ENCODE assay signal across 9 cellular contexts in genomic region chr19:1238373-1239303, GRCh38. TPM values are rescaled to one million over a fixed set of nuclear protein-coding genes. Genes with fewer than 3 reads are reported as not detected.
A peak's percentile ranks its signal among the peaks of the same experiment; 100 is the strongest.
DNase-seq lines count a peak whose midpoint lies in the region; ATAC-seq and TF ChIP-seq lines count a peak whose summit lies in the region.
"Had no signal": no experiment of that assay in that cellular context is flagged by ENCODE, and none has a peak within 500 bp of the region (broad histone marks: within the 10 kb centered on the region; RNA-seq: fewer than 3 reads in every experiment).

No MANE protein-coding gene starts in this region.

- no peaks in the 10 kb centered on the region for H3K9me3 Mint-ChIP-seq in CD8-positive, alpha-beta T cell
- H3K9me3 Mint-ChIP-seq in endodermal cell (no peaks in the 10 kb centered on the region), progenitor cell of endocrine pancreas (ENCODE audit: low read depth) (no peaks in the 10 kb centered on the region)

- no peak for TF ChIP-seq CTCF in CD8-positive, alpha-beta T cell (IDR thresholded peaks at IDR 0.05)
- no peak for TF ChIP-seq CTCF in endodermal cell (conservative IDR thresholded peaks at IDR 0.05)
- TF ChIP-seq CTCF in progenitor cell of endocrine pancreas (IDR thresholded peaks at IDR 0.05; ENCODE audit: unreplicated experiment), result no peak

- WGBS in endodermal cell (ENCODE audit: insufficient coverage in 1 of 2, insufficient read length in 1 of 2), 2 experiments, result 81 to 83% methylated on average over 27 to 34 of the region's 34 CpGs

- peaks cover 38% of the 10 kb centered on the region for H3K4me1 Mint-ChIP-seq in CD8-positive, alpha-beta T cell (ENCODE audit: low read depth)
- H3K4me1 Mint-ChIP-seq in endodermal cell, result peaks cover 9% of the 10 kb centered on the region
- H3K4me1 Mint-ChIP-seq in progenitor cell of endocrine pancreas (ENCODE audit: low read depth), result peaks cover 11% of the 10 kb centered on the region

- H3K27me3 Mint-ChIP-seq in CD8-positive, alpha-beta T cell (ENCODE audit: low read depth), result peaks cover 6% of the 10 kb centered on the region
- no peaks in the 10 kb centered on the region for H3K27me3 Mint-ChIP-seq in endodermal cell (ENCODE audit: insufficient read depth)
- no peaks in the 10 kb centered on the region for H3K27me3 Mint-ChIP-seq in progenitor cell of endocrine pancreas

- H3K36me3 Mint-ChIP-seq in CD8-positive, alpha-beta T cell, result peaks cover 2% of the 10 kb centered on the region
- H3K36me3 Mint-ChIP-seq in endodermal cell (ENCODE audit: low read depth) (peaks cover 3% of the 10 kb centered on the region), progenitor cell of endocrine pancreas (ENCODE audit: insufficient read depth) (no peaks in the 10 kb centered on the region)

- peak overlapping the region; percentile 83 for H3K4me3 Mint-ChIP-seq in CD8-positive, alpha-beta T cell
- H3K4me3 Mint-ChIP-seq in endodermal cell (peak overlapping the region; percentile 76), progenitor cell of endocrine pancreas (ENCODE audit: low read depth) (peak overlapping the region; percentile 76)

- no peaks in the 10 kb centered on the region for H3K9me3 ChIP-seq in CD8-positive, alpha-beta T cell (ENCODE audit: low read length)
- no peaks in the 10 kb centered on the region for H3K9me3 ChIP-seq in endodermal cell (ENCODE audit: control insufficient read depth, low read length)
- H3K9me3 ChIP-seq: pancreas had no signal

- ATAC-seq in CD8-positive, alpha-beta T cell, result no peak
- ATAC-seq in GM18511 (IDR thresholded peaks at IDR 0.05; ENCODE audit: unreplicated experiment), result no peak
- ATAC-seq: pancreas had no signal

- POLR2A ChIA-PET in CD8-positive, alpha-beta T cell (lab: Charles Lee), result interaction anchor here (0.9 to 1.3 kb wide), 3 partner anchors 24 to 125 kb away, joined by 3 to 11 read pairs (median 3); partner anchors contain the start of gene CIRBP
- POLR2A ChIA-PET in HEK293T (lab: Yijun Ruan, JAX), result interaction anchor here (2.0 to 10.1 kb wide), 2 partner anchors 16 to 28 kb away, joined by 8 to 375 read pairs; partner anchors contain the start of gene CIRBP

- H3K27ac ChIP-seq in CD8-positive, alpha-beta T cell (ENCODE audit: low read depth, low read length), result no peak overlapping the region
- no peak overlapping the region for H3K27ac ChIP-seq in endodermal cell (ENCODE audit: low read depth, low read length)

- no peak overlapping the region for H3K4me3 ChIP-seq in CD8-positive, alpha-beta T cell (ENCODE audit: low read depth, low read length)
- peak overlapping the region; percentile 68 for H3K4me3 ChIP-seq in endodermal cell (ENCODE audit: low read length)

- peak in 2 of 7 experiments; percentile 33 to 57 for DNase-seq in CD8-positive, alpha-beta T cell
- peak; percentile 25 for DNase-seq in RPMI8226
- DNase-seq in endodermal cell, result peak; percentile 62
- DNase-seq in progenitor cell of endocrine pancreas (ENCODE audit: low spot score, unreplicated experiment), result no peak
- DNase-seq in HEK293T (ENCODE audit: extremely low spot score), result no peak
- DNase-seq in KG1 (lab: John Stamatoyannopoulos, UW), result no peak
- DNase-seq in SIG-M5 (lab: John Stamatoyannopoulos, UW), result no peak
- DNase-seq: pancreas had no signal

- intact Hi-C loops in CD8-positive, alpha-beta T cell (cut with DNase I, micrococcal nuclease), result no loop called here

- no peak overlapping the region for H3K9ac ChIP-seq in endodermal cell (ENCODE audit: extremely low read depth, low read length, poor library complexity, severe bottlenecking)

- no peaks in the 10 kb centered on the region for H3K36me3 ChIP-seq in CD8-positive, alpha-beta T cell (ENCODE audit: insufficient read depth, low read length)
- peaks cover 3% of the 10 kb centered on the region for H3K36me3 ChIP-seq in endodermal cell (ENCODE audit: control insufficient read depth, insufficient read depth, low read length)
- H3K36me3 ChIP-seq: pancreas had no signal

- CTCF ChIA-PET in CD8-positive, alpha-beta T cell (lab: Charles Lee), result interaction anchor here (1.0 to 9.7 kb wide), 6 partner anchors 24 to 256 kb away, joined by 3 to 498 read pairs (median 4); partner anchors contain the start of genes CIRBP and WDR18
- CTCF ChIA-PET in HEK293T (lab: Yijun Ruan, JAX), result interaction anchor here (0.6 to 1.7 kb wide), 2 partner anchors 110 to 125 kb away, joined by 4 to 6 read pairs; no protein-coding TSS in a partner anchor

- no peaks in the 10 kb centered on the region for H3K27me3 ChIP-seq in CD8-positive, alpha-beta T cell (ENCODE audit: insufficient read depth, low read length)
- H3K27me3 ChIP-seq in endodermal cell (ENCODE audit: control insufficient read depth, insufficient read depth, low read length, poor library complexity, severe bottlenecking), result no peaks in the 10 kb centered on the region
- H3K27me3 ChIP-seq: pancreas had no signal

- H3K27ac Mint-ChIP-seq in CD8-positive, alpha-beta T cell, result peak overlapping the region; percentile 58
- H3K27ac Mint-ChIP-seq in endodermal cell (peak overlapping the region; percentile 85), progenitor cell of endocrine pancreas (peak overlapping the region; percentile 89)

- peaks cover 41% of the 10 kb centered on the region for H3K4me1 ChIP-seq in CD8-positive, alpha-beta T cell (ENCODE audit: insufficient read depth, low read length)
- no peaks in the 10 kb centered on the region for H3K4me1 ChIP-seq in endodermal cell (ENCODE audit: control insufficient read depth, insufficient read depth, low read length)

TF ChIP-seq in HEK293T, 16 proteins besides CTCF, POLR2A, EP300 and RAD21:
- no peak for TF ChIP-seq FOXA1 (IDR thresholded peaks at IDR 0.05)
- TF ChIP-seq TARDBP (IDR thresholded peaks at IDR 0.05), result no peak
- TF ChIP-seq SP1 (IDR thresholded peaks at IDR 0.05), result no peak
- TF ChIP-seq LEF1 (IDR thresholded peaks at IDR 0.05; ENCODE audit: borderline replicate concordance), result no peak
- TF ChIP-seq FOXK2 (IDR thresholded peaks at IDR 0.05), result no peak
- no peak for TF ChIP-seq ELF4 (IDR thresholded peaks at IDR 0.05)
- no peak for TF ChIP-seq BHLHE40 (IDR thresholded peaks at IDR 0.05; ENCODE audit: borderline replicate concordance)
- no peak for TF ChIP-seq PKNOX1 (IDR thresholded peaks at IDR 0.05)
- no peak for TF ChIP-seq ZNF384 (IDR thresholded peaks at IDR 0.05)

RNA-seq across cellular contexts. Expression of gene CBARP, which starts 0.8 kb away (rescaled TPM):
- total RNA-seq in CD8-positive, alpha-beta T cell, result under 1 TPM; 0.49 to 0.67 TPM
- total RNA-seq in endodermal cell, result 10 to 100 TPM; 21.5 to 28.5 TPM
- polyA plus RNA-seq in endodermal cell (2013, experiment 1 of 2), result 26.4 TPM
- polyA plus RNA-seq in endodermal cell (2013, experiment 2 of 2), result 19.3 TPM
- 12.4 and 13.0 TPM in 2 replicates for total RNA-seq in progenitor cell of endocrine pancreas

RNA-seq across cellular contexts. Expression of gene ATP5F1D, which starts 2.9 kb away (rescaled TPM):
- total RNA-seq in CD8-positive, alpha-beta T cell, result 10 to 100 TPM; 86.2 to 96.3 TPM
- total RNA-seq in endodermal cell (100 to 1,000 TPM; 144 to 159 TPM), progenitor cell of endocrine pancreas (107 and 117 TPM in 2 replicates)
- polyA plus RNA-seq in endodermal cell (2013, experiment 1 of 2), result 108 TPM
- 96.0 TPM for polyA plus RNA-seq in endodermal cell (2013, experiment 2 of 2)

RNA-seq across cellular contexts. Expression of gene MIDN, which starts 9.7 kb away (rescaled TPM):
- total RNA-seq in CD8-positive, alpha-beta T cell, result 100 to 1,000 TPM; 305 to 314 TPM
- total RNA-seq in endodermal cell, result 100 to 1,000 TPM; 183 to 185 TPM
- 126 TPM for polyA plus RNA-seq in endodermal cell (2013, experiment 1 of 2)
- 115 TPM for polyA plus RNA-seq in endodermal cell (2013, experiment 2 of 2)
- total RNA-seq in progenitor cell of endocrine pancreas, result 187 and 193 TPM in 2 replicates

RNA-seq across cellular contexts. Expression of gene CIRBP, which starts 30.5 kb away (rescaled TPM):
- total RNA-seq in CD8-positive, alpha-beta T cell, result 100 to 1,000 TPM; 689 to 695 TPM
- total RNA-seq in endodermal cell (100 to 1,000 TPM; 282 to 301 TPM), progenitor cell of endocrine pancreas (462 and 465 TPM in 2 replicates)
- 403 TPM for polyA plus RNA-seq in endodermal cell (2013, experiment 1 of 2)
- 310 TPM for polyA plus RNA-seq in endodermal cell (2013, experiment 2 of 2)

RNA-seq across cellular contexts. Expression of gene STK11, which starts 33.1 kb away (rescaled TPM):
- total RNA-seq in CD8-positive, alpha-beta T cell, result 10 to 100 TPM; 38.0 to 43.4 TPM
- total RNA-seq in endodermal cell (10 to 100 TPM; 78.8 to 81.4 TPM), progenitor cell of endocrine pancreas (59.3 and 61.5 TPM in 2 replicates)
- polyA plus RNA-seq in endodermal cell (2013, experiment 1 of 2), result 44.7 TPM
- polyA plus RNA-seq in endodermal cell (2013, experiment 2 of 2), result 46.8 TPM

Comparison
In these comparisons a context has a peak if more than half of its experiments do, and no peak if none do; other contexts are left out.
1. DNase-seq: peak in RPMI8226 (single experiment) and endodermal cell (single experiment); none in progenitor cell of endocrine pancreas (single experiment), HEK293T (single experiment), KG1 (single experiment) and SIG-M5 (single experiment).
2. Peak in every context shown above with its lines, with median percentiles within 50 percentile points of each other: H3K27ac Mint-ChIP-seq and H3K4me3 Mint-ChIP-seq.